Comparison of ENCODE assay signal across 8 cellular contexts in genomic region chr14:73059326-73059725, GRCh38. TPM values are rescaled to one million over a fixed set of nuclear protein-coding genes. Genes with fewer than 3 reads are reported as not detected.
DNase-seq lines count a peak whose midpoint lies in the region; ATAC-seq and TF ChIP-seq lines count a peak whose summit lies in the region.

No MANE protein-coding gene starts in this region.

- ATAC-seq in upper lobe of left lung (ENCODE audit: low FRiP score in 2 of 2) (peak in 1 of 2 donors; percentile 16), GM18873 (IDR thresholded peaks at IDR 0.05; ENCODE audit: low FRiP score, unreplicated experiment) (no peak)

- H3K4me3 ChIP-seq in iPS-18c (ENCODE audit: insufficient read depth, low read depth, low read length) (peak overlapping the region; percentile 100), upper lobe of left lung (peak overlapping the region; percentile 64 to 82 (median 75))

- TF ChIP-seq CTCF in upper lobe of left lung (IDR thresholded peaks at IDR 0.05) = no peak

- peaks cover 24 to 51% (median 31%) of the 10 kb centered on the region in 4 donors for H3K4me1 ChIP-seq in upper lobe of left lung

- H3K36me3 ChIP-seq in upper lobe of left lung = peaks cover 0 to 11% (median 2%) of the 10 kb centered on the region in 4 donors

- no peak for TF ChIP-seq EP300 in upper lobe of left lung (IDR thresholded peaks at IDR 0.05)

- H3K27ac ChIP-seq in upper lobe of left lung = peak overlapping the region; percentile 89 to 95 (median 94)

- 0% methylated on average over 9 of the region's 9 CpGs for WGBS in upper lobe of left lung, 2 donors

- H3K9me3 ChIP-seq in iPS-18c (ENCODE audit: control insufficient read depth, insufficient read depth, low read length) = no peaks in the 10 kb centered on the region
- H3K9me3 ChIP-seq in upper lobe of left lung = no peaks in the 10 kb centered on the region

- TF ChIP-seq POLR2A in upper lobe of left lung (IDR thresholded peaks at IDR 0.05) = no peak

- H3K27me3 ChIP-seq in upper lobe of left lung = no peaks in the 10 kb centered on the region

- DNase-seq in NCI-H510A treated with DMSO at 0.1 percent for 48 hours (lab: John Stamatoyannopoulos, UW) (peak; percentile 20), NCI-H510A (lab: John Stamatoyannopoulos, UW) (no peak), SW480 (ENCODE audit: low spot score) (peak; percentile 13), upper lobe of left lung (no peak), NCI-H2029 (lab: John Stamatoyannopoulos, UW) (no peak), NCI-H187 treated with DMSO at 0.1 percent for 48 hours (lab: John Stamatoyannopoulos, UW) (no peak)

RNA-seq across cellular contexts. Expression of gene RBM25, which starts 1.0 kb away (rescaled TPM):
- total RNA-seq in upper lobe of left lung = 100 to 1,000 TPM in 2 of 6 donors, 10 to 100 TPM in 4; 53.8 to 320 (median 68.9) TPM

RNA-seq across cellular contexts. Expression of gene ZFYVE1, which starts 32.4 kb away (rescaled TPM):
- total RNA-seq in upper lobe of left lung = 10 to 100 TPM; 13.4 to 24.1 (median 22.0) TPM

Comparison
In these comparisons a context has a peak if more than half of its experiments do, and no peak if none do; other contexts are left out.
1. DNase-seq: peak in NCI-H510A treated with DMSO at 0.1 percent for 48 hours (single experiment) and SW480 (single experiment); none in NCI-H510A (single experiment), upper lobe of left lung (0 of 2), NCI-H2029 (single experiment) and NCI-H187 treated with DMSO at 0.1 percent for 48 hours (single experiment).